In genomic region chr9:126543490-126543889, GRCh38 we compare ENCODE assay signal across 2 cellular contexts.
TF ChIP-seq lines count a peak whose summit lies in the region.

No MANE protein-coding gene starts in this region.

TF ChIP-seq in SK-N-SH treated with all-trans-retinoic acid at 6 μM for 48 hours, 23 proteins besides CTCF, POLR2A, EP300 and RAD21 (continued from another document):
- no peak for TF ChIP-seq POU6F1 (CRISPR knock-in tag; IDR thresholded peaks at IDR 0.05; ENCODE audit: borderline replicate concordance, low read depth)
- no peak for TF ChIP-seq CREB5 (CRISPR knock-in tag; IDR thresholded peaks at IDR 0.05; ENCODE audit: low read depth)
- no peak for TF ChIP-seq PATZ1 (CRISPR knock-in tag; IDR thresholded peaks at IDR 0.05; ENCODE audit: borderline replicate concordance)
- TF ChIP-seq TCF4 (CRISPR knock-in tag; IDR thresholded peaks at IDR 0.05; ENCODE audit: borderline replicate concordance) = no peak
TF ChIP-seq in SK-N-SH treated with all-trans-retinoic acid at 6 μM for 48 hours: peak in this region for 0.

TF ChIP-seq in K562, 482 proteins besides CTCF, POLR2A, EP300 and RAD21 (continued from another document):
- TF ChIP-seq ETS1 (conservative IDR thresholded peaks at IDR 0.05; ENCODE audit: control insufficient read depth, low read depth, low read length) = no peak
